1 cellular context compared by ENCODE assay signal in genomic region chr4:76087007-76087769, GRCh38.
TF ChIP-seq lines count a peak whose summit lies in the region.

No MANE protein-coding gene starts in this region.

TF ChIP-seq in HepG2, 621 proteins besides CTCF, POLR2A, EP300 and RAD21 (continued from another document and continues in another):
- TF ChIP-seq HMGXB4 (CRISPR knock-in tag; IDR thresholded peaks at IDR 0.05; ENCODE audit: borderline replicate concordance in 1 of 2, low read depth in 1 of 2), result 0 out of 4 replicates have a peak, but pooled peaks of 1 of the 2 experiments have one; percentile 57
- TF ChIP-seq XBP1 (CRISPR knock-in tag; IDR thresholded peaks at IDR 0.05), result no peak
- TF ChIP-seq NKX3-1 (CRISPR knock-in tag; IDR thresholded peaks at IDR 0.05), result peak; percentile 78; the same call in 1 of the 2 replicates
- no peak for TF ChIP-seq SP4 (CRISPR knock-in tag; IDR thresholded peaks at IDR 0.05)
- no peak for TF ChIP-seq ZBTB8A (CRISPR knock-in tag; IDR thresholded peaks at IDR 0.05; ENCODE audit: borderline replicate concordance, low read depth)
- no peak for TF ChIP-seq ZSCAN29 (CRISPR knock-in tag; conservative IDR thresholded peaks at IDR 0.05)
- TF ChIP-seq SMYD3 (CRISPR knock-in tag; IDR thresholded peaks at IDR 0.05), result no peak
- TF ChIP-seq ZNF709 (CRISPR knock-in tag; IDR thresholded peaks at IDR 0.05), result peak; percentile 39; the same call in 1 of the 2 replicates
- no peak for TF ChIP-seq POLR2G (IDR thresholded peaks at IDR 0.05; ENCODE audit: low read depth, low read length)
- TF ChIP-seq ZNF564 (CRISPR knock-in tag; IDR thresholded peaks at IDR 0.05), result no peak
- TF ChIP-seq GPBP1L1 (CRISPR knock-in tag; IDR thresholded peaks at IDR 0.05), result no peak
- no peak for TF ChIP-seq CBFB (CRISPR knock-in tag; IDR thresholded peaks at IDR 0.05)
- no peak for TF ChIP-seq CENPT (CRISPR knock-in tag; IDR thresholded peaks at IDR 0.05; ENCODE audit: low read depth)
- peak; percentile 42; the same call in 1 of the 2 replicates for TF ChIP-seq ISL2 (CRISPR knock-in tag; IDR thresholded peaks at IDR 0.05)
- TF ChIP-seq ZNF224 (CRISPR knock-in tag; IDR thresholded peaks at IDR 0.05), result no peak
- no peak for TF ChIP-seq ZNF10 (CRISPR knock-in tag; IDR thresholded peaks at IDR 0.05; ENCODE audit: borderline replicate concordance, low read depth)
- no peak for TF ChIP-seq KLF11 (CRISPR knock-in tag; IDR thresholded peaks at IDR 0.05)
- peak; percentile 15; the same call in 1 of the 2 replicates for TF ChIP-seq FOXO1 (CRISPR knock-in tag; IDR thresholded peaks at IDR 0.05)
- TF ChIP-seq CREB1 (IDR thresholded peaks at IDR 0.05), result no peak
- TF ChIP-seq CREB1 (CRISPR knock-in tag; IDR thresholded peaks at IDR 0.05), result no peak
- TF ChIP-seq ZNF883 (CRISPR knock-in tag; IDR thresholded peaks at IDR 0.05; ENCODE audit: not compliant biosample characterization), result no peak
- peak; percentile 75 for TF ChIP-seq SAP130 (CRISPR knock-in tag; IDR thresholded peaks at IDR 0.05; ENCODE audit: low read depth)
- TF ChIP-seq TCF12 (IDR thresholded peaks at IDR 0.05), result no peak
- no peak for TF ChIP-seq TCF12 (CRISPR knock-in tag; IDR thresholded peaks at IDR 0.05)
- no peak for TF ChIP-seq ZNF543 (CRISPR knock-in tag; IDR thresholded peaks at IDR 0.05)
- no peak for TF ChIP-seq TIGD3 (CRISPR knock-in tag; IDR thresholded peaks at IDR 0.05; ENCODE audit: borderline replicate concordance)
- no peak for TF ChIP-seq ZNF839 (CRISPR knock-in tag; IDR thresholded peaks at IDR 0.05; ENCODE audit: borderline replicate concordance)
- TF ChIP-seq HNRNPL (IDR thresholded peaks at IDR 0.05; ENCODE audit: low read depth, low read length), result no peak
- TF ChIP-seq KLF15 (CRISPR knock-in tag; IDR thresholded peaks at IDR 0.05; ENCODE audit: borderline replicate concordance), result no peak
- TF ChIP-seq SNAPC2 (CRISPR knock-in tag; IDR thresholded peaks at IDR 0.05), result no peak
- TF ChIP-seq ZNF253 (CRISPR knock-in tag; IDR thresholded peaks at IDR 0.05; ENCODE audit: borderline replicate concordance), result no peak
- TF ChIP-seq GFI1 (CRISPR knock-in tag; IDR thresholded peaks at IDR 0.05; ENCODE audit: borderline replicate concordance), result no peak
- no peak for TF ChIP-seq RORA (CRISPR knock-in tag; IDR thresholded peaks at IDR 0.05)
- no peak for TF ChIP-seq WIZ (CRISPR knock-in tag; IDR thresholded peaks at IDR 0.05)
- TF ChIP-seq KDM2A (CRISPR knock-in tag; IDR thresholded peaks at IDR 0.05; ENCODE audit: borderline replicate concordance, low read depth), result no peak
- TF ChIP-seq BORCS8-MEF2B (CRISPR knock-in tag; IDR thresholded peaks at IDR 0.05), result no peak
- 0 out of 2 replicates have a peak, but pooled peaks have one; percentile 38 for TF ChIP-seq PPARG (CRISPR knock-in tag; conservative IDR thresholded peaks at IDR 0.05)
- TF ChIP-seq MLX (CRISPR knock-in tag; IDR thresholded peaks at IDR 0.05), result peak; percentile 75
- no peak for TF ChIP-seq ZNF691 (CRISPR knock-in tag; IDR thresholded peaks at IDR 0.05; ENCODE audit: borderline replicate concordance, low read depth)
- no peak for TF ChIP-seq CERS6 (CRISPR knock-in tag; IDR thresholded peaks at IDR 0.05)
- no peak for TF ChIP-seq ZBTB7A (CRISPR knock-in tag; IDR thresholded peaks at IDR 0.05)
- TF ChIP-seq ZNF550 (CRISPR knock-in tag; IDR thresholded peaks at IDR 0.05; ENCODE audit: borderline replicate concordance), result no peak
- TF ChIP-seq ZFY (CRISPR knock-in tag; IDR thresholded peaks at IDR 0.05), result 0 out of 2 replicates have a peak, but pooled peaks have one; percentile 33
- no peak for TF ChIP-seq ZBTB46 (CRISPR knock-in tag; IDR thresholded peaks at IDR 0.05; ENCODE audit: borderline replicate concordance)
- TF ChIP-seq GABPA (IDR thresholded peaks at IDR 0.05; ENCODE audit: low read depth, low read length), result no peak
- TF ChIP-seq GABPA (CRISPR knock-in tag; IDR thresholded peaks at IDR 0.05; ENCODE audit: low read depth), result no peak
- no peak for TF ChIP-seq ZNF639 (CRISPR knock-in tag; conservative IDR thresholded peaks at IDR 0.05)
- TF ChIP-seq LCORL (IDR thresholded peaks at IDR 0.05), result no peak
- TF ChIP-seq LCORL (CRISPR knock-in tag; IDR thresholded peaks at IDR 0.05), result no peak
- TF ChIP-seq GABPB1 (CRISPR knock-in tag; IDR thresholded peaks at IDR 0.05), result no peak
- no peak for TF ChIP-seq ZBTB38 (CRISPR knock-in tag; IDR thresholded peaks at IDR 0.05)
- no peak for TF ChIP-seq PRMT3 (CRISPR knock-in tag; IDR thresholded peaks at IDR 0.05; ENCODE audit: borderline replicate concordance, low read depth)
- no peak for TF ChIP-seq ZNF33A (CRISPR knock-in tag; IDR thresholded peaks at IDR 0.05; ENCODE audit: borderline replicate concordance)
- TF ChIP-seq ZNF597 (CRISPR knock-in tag; IDR thresholded peaks at IDR 0.05), result no peak
- TF ChIP-seq ZNF780A (CRISPR knock-in tag; IDR thresholded peaks at IDR 0.05), result no peak
- no peak for TF ChIP-seq ZBTB37 (CRISPR knock-in tag; IDR thresholded peaks at IDR 0.05)
- TF ChIP-seq HBP1 (CRISPR knock-in tag; IDR thresholded peaks at IDR 0.05; ENCODE audit: low read depth), result no peak
- TF ChIP-seq ARID3A (IDR thresholded peaks at IDR 0.05; ENCODE audit: low read depth, low read length), result no peak
- peak; percentile 89 for TF ChIP-seq SOX5 (CRISPR knock-in tag; IDR thresholded peaks at IDR 0.05; ENCODE audit: borderline replicate concordance)
